ENCODE assay signal across 22 cellular contexts in the genomic region with DNA sequence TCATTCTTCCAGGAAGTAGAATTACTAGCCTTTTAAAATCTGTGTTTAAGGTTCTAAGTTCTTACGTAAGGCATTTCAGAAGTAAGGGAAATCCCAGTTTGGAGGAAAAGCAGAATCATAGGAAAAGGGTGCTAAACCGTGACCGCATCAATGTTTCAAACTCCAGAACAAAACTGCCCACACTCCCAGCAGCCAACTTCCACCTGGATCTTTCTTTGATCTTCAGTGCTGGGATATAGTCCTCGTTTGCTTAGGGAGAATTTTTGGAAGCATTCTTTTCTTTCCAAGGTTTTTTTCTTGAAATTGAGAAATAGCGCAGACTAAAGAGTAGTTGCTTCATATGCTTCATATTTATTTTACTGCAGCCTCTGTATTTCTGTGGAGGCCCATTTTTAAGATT. TPM values are rescaled to one million over a fixed set of nuclear protein-coding genes. Genes with fewer than 3 reads are reported as not detected.
A peak's percentile ranks its signal among the peaks of the same experiment; 100 is the strongest.
DNase-seq lines count a peak whose midpoint lies in the region; ATAC-seq, FAIRE-seq and TF ChIP-seq lines count a peak whose summit lies in the region.
"Had no signal": no experiment of that assay in that cellular context is flagged by ENCODE, and none has a peak within 500 bp of the region (broad histone marks: within the 10 kb centered on the region; RNA-seq: fewer than 3 reads in every experiment).

No MANE protein-coding gene starts in this region.

- no peak overlapping the region for H3K27ac Mint-ChIP-seq in naive thymus-derived CD4-positive, alpha-beta T cell
- no peak overlapping the region for H3K27ac Mint-ChIP-seq in stimulated activated naive CD8-positive, alpha-beta T cell treated with anti-CD3 and anti-CD28 coated beads, Interleukin-15, amount 100 ng/mL, for 72 hours
- H3K27ac Mint-ChIP-seq: activated CD4-positive, alpha-beta memory T cell treated with anti-CD3 and anti-CD28 coated beads for 36 hours; immature natural killer cell; naive B cell had no signal

- CTCF ChIA-PET in HepG2 (lab: Yijun Ruan, JAX; ENCODE audit: low intra/inter-chr PET ratio, low total read pairs), result no interaction called here
- CTCF ChIA-PET in naive thymus-derived CD4-positive, alpha-beta T cell (lab: Charles Lee), result no interaction called here

- TF ChIP-seq POLR2A in HepG2 (IDR thresholded peaks at IDR 0.05; ENCODE audit: insufficient read depth in 1 of 2, low read depth in 2 of 2, low read length in 2 of 2) (no peak), sigmoid colon (IDR thresholded peaks at IDR 0.05) (no peak)

- H3K27me3 ChIP-seq in HepG2 (ENCODE audit: control insufficient read depth in 1 of 2, insufficient read depth in 2 of 2, low read length in 2 of 2) (no peaks in the 10 kb centered on the region), sigmoid colon (peaks cover 0 to 11% (median 0%) of the 10 kb centered on the region in 3 donors)
- H3K27me3 ChIP-seq in naive thymus-derived CD4-positive, alpha-beta T cell (ENCODE audit: control insufficient read depth in 2 of 2, insufficient read depth in 2 of 2, low read length in 2 of 2), result no peaks in the 10 kb centered on the region
- H3K27me3 ChIP-seq: right atrium auricular region, vagina had no signal

- no peak overlapping the region for H2AFZ ChIP-seq in HepG2 (ENCODE audit: low read length)

- BruUV-seq in HepG2 (replicated peaks; lab: Mats Ljungman, UMichigan), result TSS peak; percentile 67

- H3K27ac ChIP-seq in HepG2 (ENCODE audit: extremely low read length, insufficient read depth, low read length) (peak overlapping the region; percentile 77), sigmoid colon (no peak overlapping the region)
- no peak overlapping the region for H3K27ac ChIP-seq in naive thymus-derived CD4-positive, alpha-beta T cell (ENCODE audit: low read depth, low read length)
- H3K27ac ChIP-seq: coronary artery, right atrium auricular region, vagina had no signal

- FAIRE-seq in G401.6 (lab: Jason Lieb, UNC) (peak; percentile 13), HepG2 (lab: Jason Lieb, UNC) (no peak)
- FAIRE-seq: bronchial epithelial cell had no signal

- peaks cover 6 to 26% (median 9%) of the 10 kb centered on the region in 5 donors for H3K27me3 Mint-ChIP-seq in naive thymus-derived CD4-positive, alpha-beta T cell
- H3K27me3 Mint-ChIP-seq in stimulated activated naive CD8-positive, alpha-beta T cell treated with anti-CD3 and anti-CD28 coated beads, Interleukin-15, amount 100 ng/mL, for 72 hours, result peaks cover 65% of the 10 kb centered on the region

- peaks cover 80% of the 10 kb centered on the region for H3K79me2 ChIP-seq in HepG2 (ENCODE audit: insufficient read depth, low read length)

- peak overlapping the region; percentile 67 for H3K4me2 ChIP-seq in HepG2 (ENCODE audit: low read depth, low read length)

- ATAC-seq in HepG2, result peak; percentile 35; the same call in 2 of the 3 replicates
- ATAC-seq in HG03565 (IDR thresholded peaks at IDR 0.05; ENCODE audit: unreplicated experiment), result no peak
- ATAC-seq in naive thymus-derived CD4-positive, alpha-beta T cell, result no peak
- no peak for ATAC-seq in stimulated activated naive CD8-positive, alpha-beta T cell treated with anti-CD3 and anti-CD28 coated beads, Interleukin-15, amount 100 ng/mL, for 72 hours
- ATAC-seq: heart right ventricle had no signal

- TF ChIP-seq EP300 in HepG2 (IDR thresholded peaks at IDR 0.05; ENCODE audit: low read depth in 2 of 2, low read length in 2 of 2) (peak in 1 of 2 experiments; percentile 50; a peak in 1 of 4 replicates), HepG2 (CRISPR knock-in tag; IDR thresholded peaks at IDR 0.05; ENCODE audit: borderline replicate concordance) (no peak), sigmoid colon (IDR thresholded peaks at IDR 0.05) (no peak)

- intact Hi-C loops in HepG2 (cut with micrococcal nuclease; ENCODE audit: unreplicated experiment) (no loop called here), sigmoid colon (cut with DNase I) (no loop called here)
- intact Hi-C loops in naive thymus-derived CD4-positive, alpha-beta T cell (cut with micrococcal nuclease), result no loop called here

- peak overlapping the region; percentile 58; the same call in 1 of the 2 replicates for H3K9ac ChIP-seq in HepG2 (ENCODE audit: insufficient read depth, low read depth, low read length)

- H3K4me3 Mint-ChIP-seq in naive thymus-derived CD4-positive, alpha-beta T cell, result no peak overlapping the region
- no peak overlapping the region for H3K4me3 Mint-ChIP-seq in stimulated activated naive CD8-positive, alpha-beta T cell treated with anti-CD3 and anti-CD28 coated beads, Interleukin-15, amount 100 ng/mL, for 72 hours
- H3K4me3 Mint-ChIP-seq: activated CD4-positive, alpha-beta memory T cell treated with anti-CD3 and anti-CD28 coated beads for 36 hours; immature natural killer cell; naive B cell had no signal

- H3K9me3 Mint-ChIP-seq in naive thymus-derived CD4-positive, alpha-beta T cell, result no peaks in the 10 kb centered on the region
- no peaks in the 10 kb centered on the region for H3K9me3 Mint-ChIP-seq in stimulated activated naive CD8-positive, alpha-beta T cell treated with anti-CD3 and anti-CD28 coated beads, Interleukin-15, amount 100 ng/mL, for 72 hours
- H3K9me3 Mint-ChIP-seq: activated CD4-positive, alpha-beta memory T cell treated with anti-CD3 and anti-CD28 coated beads for 36 hours; immature natural killer cell had no signal

- H3K4me1 ChIP-seq in HepG2 (ENCODE audit: insufficient read depth, low read length), result peaks cover 84% of the 10 kb centered on the region
- no peaks in the 10 kb centered on the region for H3K4me1 ChIP-seq in sigmoid colon
- H3K4me1 ChIP-seq in naive thymus-derived CD4-positive, alpha-beta T cell (ENCODE audit: control insufficient read depth in 2 of 2, insufficient read depth in 2 of 2, low read length in 2 of 2), result no peaks in the 10 kb centered on the region
- H3K4me1 ChIP-seq: right atrium auricular region, vagina had no signal

- TF ChIP-seq CTCF in epithelial cell of proximal tubule (conservative IDR thresholded peaks at IDR 0.05; ENCODE audit: low read depth, low read length) (no peak), HepG2 (CRISPR knock-in tag; IDR thresholded peaks at IDR 0.05) (no peak), sigmoid colon (IDR thresholded peaks at IDR 0.05) (no peak)

- H3K4me3 ChIP-seq in epithelial cell of proximal tubule (ENCODE audit: low read depth, low read length) (no peak overlapping the region), HepG2 (replicated peaks in 1 of 3; ENCODE audit: insufficient read depth in 1 of 3, low read depth in 2 of 3, low read length in 3 of 3) (peak overlapping the region; percentile 13 to 40 (median 27); a peak in 3 of 6 replicates), sigmoid colon (no peak overlapping the region)
- H3K4me3 ChIP-seq in naive thymus-derived CD4-positive, alpha-beta T cell (ENCODE audit: low read length), result no peak overlapping the region
- H3K4me3 ChIP-seq: coronary artery, heart right ventricle, right atrium auricular region, vagina had no signal

- POLR2A ChIA-PET in HepG2 (lab: Yijun Ruan, JAX), result interaction anchor here (1.8 to 2.8 kb wide), 2 partner anchors 38 to 43 kb away, joined by 10 to 14 read pairs; no protein-coding TSS in a partner anchor
- POLR2A ChIA-PET in naive thymus-derived CD4-positive, alpha-beta T cell (lab: Charles Lee), result no interaction called here

- in situ Hi-C loops in HepG2 (cut with HindIII; ENCODE audit: extremely low pct_ligation_motif_present, low pct_unique_long_range_greater_than_20kb), result no loop called here

- DNase-seq in epithelial cell of proximal tubule (ENCODE audit: low read depth) (peak; percentile 72), HepG2 (ENCODE audit: low spot score) (peak; percentile 78), sigmoid colon (peak; percentile 38), UCSD-AML1 (lab: John Stamatoyannopoulos, UW; ENCODE audit: unreplicated experiment) (no peak)
- DNase-seq in naive thymus-derived CD4-positive, alpha-beta T cell, result no peak
- no peak for DNase-seq in stimulated activated naive CD8-positive, alpha-beta T cell treated with anti-CD3 and anti-CD28 coated beads, Interleukin-15, amount 100 ng/mL, for 72 hours
- DNase-seq: activated CD4-positive, alpha-beta memory T cell treated with anti-CD3 and anti-CD28 coated beads for 36 hours; activated CD4-positive, CD25-positive, alpha-beta regulatory T cell; activated effector memory CD4-positive, alpha-beta T cell treated with anti-CD3 and anti-CD28 coated beads, Interleukin-2, amount 50 U/mL, for 16 hours; GOT3; heart right ventricle; immature natural killer cell; naive B cell; NCI-H1105 treated with DMSO at 0.1 percent for 48 hours; NCI-H510A treated with DMSO at 0.1 percent for 48 hours; occipital lobe had no signal

- H3K9me3 ChIP-seq in HepG2 (ENCODE audit: low read length) (no peaks in the 10 kb centered on the region), sigmoid colon (no peaks in the 10 kb centered on the region)
- H3K9me3 ChIP-seq in naive thymus-derived CD4-positive, alpha-beta T cell (ENCODE audit: control insufficient read depth in 2 of 3, low read length in 3 of 3), result no peaks in the 10 kb centered on the region
- H3K9me3 ChIP-seq: heart right ventricle, right atrium auricular region, vagina had no signal

- H3K4me1 Mint-ChIP-seq in naive thymus-derived CD4-positive, alpha-beta T cell, result peaks cover 0 to 8% (median 1%) of the 10 kb centered on the region in 7 donors
- peaks cover 3% of the 10 kb centered on the region for H3K4me1 Mint-ChIP-seq in stimulated activated naive CD8-positive, alpha-beta T cell treated with anti-CD3 and anti-CD28 coated beads, Interleukin-15, amount 100 ng/mL, for 72 hours
- H3K4me1 Mint-ChIP-seq: immature natural killer cell, naive B cell had no signal

- TF ChIP-seq RAD21 in HepG2 (CRISPR knock-in tag; IDR thresholded peaks at IDR 0.05), result no peak

- peaks cover 0 to 4% (median 0%) of the 10 kb centered on the region in 5 donors for H3K36me3 Mint-ChIP-seq in naive thymus-derived CD4-positive, alpha-beta T cell
- H3K36me3 Mint-ChIP-seq: activated CD4-positive, alpha-beta memory T cell treated with anti-CD3 and anti-CD28 coated beads for 36 hours; immature natural killer cell; naive B cell had no signal

- no peaks in the 10 kb centered on the region for H4K20me1 ChIP-seq in HepG2 (ENCODE audit: insufficient read depth, low read length)

- 7% methylated on average over 5 of the region's 5 CpGs for WGBS in HepG2 (ENCODE audit: low lambda C conversion rate)
- WGBS in sigmoid colon, 2 donors, result 78 to 82% methylated on average over 5 of the region's 5 CpGs

- H3K36me3 ChIP-seq in HepG2 (replicated peaks in 1 of 2; ENCODE audit: control insufficient read depth in 1 of 2, insufficient read depth in 2 of 2, low read length in 2 of 2) (no peaks in the 10 kb centered on the region), sigmoid colon (no peaks in the 10 kb centered on the region)
- H3K36me3 ChIP-seq in naive thymus-derived CD4-positive, alpha-beta T cell (ENCODE audit: control insufficient read depth in 2 of 3, insufficient read depth in 3 of 3, low read length in 3 of 3), result no peaks in the 10 kb centered on the region
- H3K36me3 ChIP-seq: heart right ventricle, right atrium auricular region, vagina had no signal

RNA-seq across cellular contexts. Expression of a gene that starts 8.9 kb away (rescaled TPM):
- total RNA-seq in epithelial cell of proximal tubule (91.6 and 112 TPM in 2 replicates), HepG2 (2016; rRNA removed; fragmentation: Illumina TruSeq; extraction: Trizol) (6.7 and 6.9 TPM in 2 replicates), sigmoid colon (1 to 10 TPM in 3 of 4 donors, under 1 TPM in 1; 0.71 to 2.5 (median 1.6) TPM)
- total RNA-seq in HepG2 (2016; cell fraction: cytosol; rRNA removed; fragmentation: Illumina TruSeq; extraction: Trizol; ENCODE audit: low read depth), result 2.0 and 2.7 TPM in 2 replicates
- 6.3 and 8.2 TPM in 2 replicates for total RNA-seq in HepG2 (2016; cell fraction: insoluble cytoplasmic fraction; rRNA removed; fragmentation: Illumina TruSeq; extraction: Trizol)
- 4.6 and 5.4 TPM in 2 replicates for total RNA-seq in HepG2 (2016; cell fraction: membrane; rRNA removed; fragmentation: Illumina TruSeq; extraction: Trizol)
- 3.8 and 5.3 TPM in 2 replicates for total RNA-seq in HepG2 (2016; cell fraction: nucleus; rRNA removed; fragmentation: Illumina TruSeq; extraction: Trizol)
- polyA plus RNA-seq in HepG2 (2011; rRNA removed) (6.7 and 7.7 TPM in 2 replicates), sigmoid colon (1 to 10 TPM in 2 of 3 donors, under 1 TPM in 1; 0.60 to 2.8 (median 2.3) TPM)
- polyA plus RNA-seq in HepG2 (2011; cell fraction: cytosol; rRNA removed), result 3.6 and 5.9 TPM in 2 replicates
- 8.5 and 8.6 TPM in 2 replicates for polyA plus RNA-seq in HepG2 (2011; cell fraction: nucleus; rRNA removed)
- 7.3 and 12.4 TPM in 2 replicates for polyA plus RNA-seq in HepG2 (2012)
- polyA plus RNA-seq in HepG2 (2016; cell fraction: cytosol; fragmentation: Illumina TruSeq; extraction: Trizol; ENCODE audit: low read depth), result 1.9 TPM in 2 replicates
- 7.7 and 8.0 TPM in 2 replicates for polyA plus RNA-seq in HepG2 (2016; cell fraction: insoluble cytoplasmic fraction; fragmentation: Illumina TruSeq; extraction: Trizol; ENCODE audit: low read depth)
- polyA plus RNA-seq in HepG2 (2016; cell fraction: membrane; fragmentation: Illumina TruSeq; extraction: Trizol; ENCODE audit: low read depth), result 2.9 and 3.7 TPM in 2 replicates
- 6.8 and 10.0 TPM in 2 replicates for polyA plus RNA-seq in HepG2 (2016; cell fraction: nucleus; fragmentation: Illumina TruSeq; extraction: Trizol; ENCODE audit: insufficient read depth, low read depth)
- 6.3 and 10.2 TPM in 2 replicates for polyA minus RNA-seq in HepG2 (2011; rRNA and poly(A)+ RNA removed; ENCODE audit: low replicate concordance)
- polyA minus RNA-seq in HepG2 (2011; cell fraction: cytosol; rRNA and poly(A)+ RNA removed), result 5.3 and 6.1 TPM in 2 replicates
- 6.1 and 8.0 TPM in 2 replicates for polyA minus RNA-seq in HepG2 (2011; cell fraction: nucleus; rRNA and poly(A)+ RNA removed)
- 1 to 10 TPM in 4 of 5 experiments, under 1 TPM in 1; 0.07 to 4.9 (median 1.8) TPM for total RNA-seq in naive thymus-derived CD4-positive, alpha-beta T cell
- polyA plus RNA-seq in naive thymus-derived CD4-positive, alpha-beta T cell, result 1 to 10 TPM; 2.5 to 3.0 TPM

Comparison
In these comparisons a context has a peak if more than half of its experiments do, and no peak if none do; other contexts are left out.
1. DNase-seq: peak in epithelial cell of proximal tubule (single experiment), HepG2 (single experiment) and sigmoid colon (single experiment); none in naive thymus-derived CD4-positive, alpha-beta T cell (0 of 9), UCSD-AML1 (single experiment) and stimulated activated naive CD8-positive, alpha-beta T cell treated with anti-CD3 and anti-CD28 coated beads, Interleukin-15, amount 100 ng/mL, for 72 hours (0 of 2).
2. H3K4me3 ChIP-seq: peak in HepG2 (3 of 3); none in epithelial cell of proximal tubule (single experiment), sigmoid colon (0 of 4) and naive thymus-derived CD4-positive, alpha-beta T cell (single experiment).
3. RNA of a gene that starts 8.9 kb away (total RNA-seq): 91.6 to 112 TPM in epithelial cell of proximal tubule; 2.0 to 8.2 TPM in HepG2, 0.71 to 2.5 TPM in sigmoid colon and 0.07 to 4.9 TPM in naive thymus-derived CD4-positive, alpha-beta T cell; every median in the first group is over 10 times any median in the second.